Comparison of ENCODE assay signal across 8 cellular contexts in the genomic region with DNA sequence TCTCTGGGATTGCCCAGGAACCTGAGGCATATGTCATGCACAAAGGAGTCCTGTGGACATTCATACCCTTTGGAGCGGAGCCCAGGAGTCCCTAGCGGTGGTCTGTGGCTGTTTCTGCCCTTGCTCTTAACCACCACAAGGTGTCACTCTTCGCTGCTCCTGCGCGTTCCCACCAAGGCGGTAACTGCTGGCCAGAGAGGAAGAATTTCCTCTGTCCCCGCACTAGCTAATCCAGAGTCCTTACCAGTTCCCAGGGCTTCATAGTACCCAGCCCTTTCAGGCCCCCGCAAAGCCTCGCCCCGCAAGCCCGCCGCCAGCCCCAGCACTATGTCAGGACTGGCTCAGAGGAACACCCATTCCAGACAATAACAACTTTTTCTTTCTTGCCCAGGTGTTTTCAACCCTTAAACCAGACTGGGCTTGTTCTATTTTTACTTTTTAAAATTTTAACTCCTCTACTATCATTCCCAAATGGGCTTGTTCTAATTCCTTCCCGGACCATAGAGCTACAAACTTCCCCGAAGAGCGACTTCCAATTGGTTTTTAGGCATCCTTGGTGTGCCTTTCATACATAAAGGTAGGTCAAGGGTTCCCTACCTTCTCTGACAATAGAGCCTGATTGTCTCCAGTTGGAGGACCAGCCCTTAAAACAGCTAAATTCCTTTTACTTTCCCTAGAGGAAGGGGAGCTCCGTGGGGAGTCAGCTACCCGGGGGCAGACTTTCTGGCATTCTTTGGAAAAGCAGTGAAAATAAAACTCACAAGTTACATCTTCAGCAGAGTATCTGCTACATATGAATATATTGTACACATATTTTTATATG. TPM values are rescaled to one million over a fixed set of nuclear protein-coding genes. Genes with fewer than 3 reads are reported as not detected.
DNase-seq lines count a peak whose midpoint lies in the region; ATAC-seq and TF ChIP-seq lines count a peak whose summit lies in the region.

No MANE protein-coding gene starts in this region.

- 10% methylated on average over 14 of the region's 17 CpGs for WGBS in right lobe of liver (ENCODE audit: insufficient coverage, low coverage, low lambda C conversion rate, missing lambda C conversion rate)

- H3K36me3 Mint-ChIP-seq in activated CD4-positive, alpha-beta T cell treated with anti-CD3 and anti-CD28 coated beads, Interleukin-2, amount 10 ng/mL, durations not matched to agents 7 days and 5 days (ENCODE audit: low read depth), result no peaks in the 10 kb centered on the region

- BruUV-seq in A673 (replicated peaks; lab: Mats Ljungman, UMichigan), result no TSS peak

- no peak overlapping the region for H3K4me3 Mint-ChIP-seq in activated CD4-positive, alpha-beta T cell treated with anti-CD3 and anti-CD28 coated beads, Interleukin-2, amount 10 ng/mL, durations not matched to agents 7 days and 5 days

- no peaks in the 10 kb centered on the region for H3K9me3 Mint-ChIP-seq in activated CD4-positive, alpha-beta T cell treated with anti-CD3 and anti-CD28 coated beads, Interleukin-2, amount 10 ng/mL, durations not matched to agents 7 days and 5 days

- CTCF ChIA-PET in A673 (lab: Charles Lee), result interaction anchor here (0.6 to 1.8 kb wide), 6 partner anchors 13 to 729 kb away, joined by 3 to 11 read pairs (median 3); no protein-coding TSS in a partner anchor
- CTCF ChIA-PET in activated CD4-positive, alpha-beta T cell treated with anti-CD3 and anti-CD28 coated beads, Interleukin-2, amount 10 ng/mL, durations not matched to agents 7 days and 5 days (lab: Charles Lee), result interaction anchor here (0.5 to 3.8 kb wide), 50 partner anchors 9 to 713 kb away, joined by 3 to 25 read pairs (median 4); a partner anchor contains a TSS

- H3K36me3 ChIP-seq in A673 (ENCODE audit: insufficient read depth, low read length, poor library complexity, severe bottlenecking) (no peaks in the 10 kb centered on the region), right lobe of liver (no peaks in the 10 kb centered on the region)

- H3K27ac ChIP-seq in A673 (ENCODE audit: low read depth, low read length, poor library complexity, severe bottlenecking) (no peak overlapping the region), right lobe of liver (no peak overlapping the region)

- no peaks in the 10 kb centered on the region for H3K27me3 Mint-ChIP-seq in activated CD4-positive, alpha-beta T cell treated with anti-CD3 and anti-CD28 coated beads, Interleukin-2, amount 10 ng/mL, durations not matched to agents 7 days and 5 days

- H3K4me3 ChIP-seq in A673 (ENCODE audit: low read depth, low read length, poor library complexity, severe bottlenecking) (no peak overlapping the region), right lobe of liver (no peak overlapping the region)

- H3K27me3 ChIP-seq in A673 (replicated peaks; ENCODE audit: insufficient read depth, low read depth, low read length, poor library complexity) (no peaks in the 10 kb centered on the region), right lobe of liver (no peaks in the 10 kb centered on the region)

- peak; percentile 99 for TF ChIP-seq CTCF in A673 (conservative IDR thresholded peaks at IDR 0.05; ENCODE audit: low read depth, low read length)
- TF ChIP-seq CTCF in right lobe of liver (IDR thresholded peaks at IDR 0.05), result peak; percentile 96 to 98 (median 98)

- intact Hi-C loops in A673 (cut with micrococcal nuclease; ENCODE audit: unreplicated experiment) (loop anchor here (1.0 to 2.0 kb wide), 3 partner anchors 162 to 566 kb away; no protein-coding TSS in a partner anchor), right lobe of liver (cut with DNase I) (loop anchor here in 1 of 2 donors (10.0 kb wide), 1 partner anchor 285 kb away; no protein-coding TSS in a partner anchor)

- H3K9me3 ChIP-seq in A673 (ENCODE audit: low read depth, low read length, poor library complexity, severe bottlenecking) (no peaks in the 10 kb centered on the region), right lobe of liver (no peaks in the 10 kb centered on the region)

- POLR2A ChIA-PET in A673 (lab: Charles Lee; ENCODE audit: low non-redundant PET), result no interaction called here
- POLR2A ChIA-PET in activated CD4-positive, alpha-beta T cell treated with anti-CD3 and anti-CD28 coated beads, Interleukin-2, amount 10 ng/mL, durations not matched to agents 7 days and 5 days (lab: Charles Lee), result interaction anchor here (0.6 kb wide), 1 partner anchor 308 kb away, joined by 3 read pairs; no protein-coding TSS in a partner anchor

- DNase-seq in A673 (ENCODE audit: low spot score) (peak; percentile 93), NCI-H748 (lab: John Stamatoyannopoulos, UW; ENCODE audit: unreplicated experiment) (peak; percentile 74), dermis microvascular lymphatic vessel endothelial cell (ENCODE audit: low read depth in 2 of 2) (peak; percentile 80 to 88), right lobe of liver (peak; percentile 77 to 81 (median 78))
- peak; percentile 73 for DNase-seq in activated CD4-positive, alpha-beta T cell treated with anti-CD3 and anti-CD28 coated beads, Interleukin-2, amount 10 ng/mL, durations not matched to agents 7 days and 5 days
- peak; percentile 53 for DNase-seq in stimulated activated CD4-positive, alpha-beta T cell treated with anti-CD3 and anti-CD28 coated beads, Interleukin-4, amount 100 ng/mL, for 1 hour

- H3K4me1 Mint-ChIP-seq in activated CD4-positive, alpha-beta T cell treated with anti-CD3 and anti-CD28 coated beads, Interleukin-2, amount 10 ng/mL, durations not matched to agents 7 days and 5 days, result peaks cover 8% of the 10 kb centered on the region

- TF ChIP-seq POLR2A in right lobe of liver (IDR thresholded peaks at IDR 0.05), result no peak

- H3K27ac Mint-ChIP-seq in activated CD4-positive, alpha-beta T cell treated with anti-CD3 and anti-CD28 coated beads, Interleukin-2, amount 10 ng/mL, durations not matched to agents 7 days and 5 days, result no peak overlapping the region

- H3K4me1 ChIP-seq in A673 (ENCODE audit: insufficient read depth, low read length, poor library complexity, severe bottlenecking), result peaks cover 7% of the 10 kb centered on the region
- H3K4me1 ChIP-seq in right lobe of liver, result peaks cover 0 to 15% (median 0%) of the 10 kb centered on the region in 4 donors

- ATAC-seq in GM18858 (IDR thresholded peaks at IDR 0.05; ENCODE audit: unreplicated experiment) (peak; percentile 60), HG03575 (IDR thresholded peaks at IDR 0.05; ENCODE audit: extremely low read depth, insufficient number of reproducible peaks, low FRiP score, unreplicated experiment) (peak; percentile 64), right lobe of liver (peak; percentile 95 to 98 (median 96))

RNA-seq across cellular contexts. Expression of a gene that starts 31.8 kb away (rescaled TPM):
- 1.5 and 5.4 TPM in 2 replicates for total RNA-seq in A673 (2021)
- total RNA-seq in activated CD4-positive, alpha-beta T cell treated with anti-CD3 and anti-CD28 coated beads, Interleukin-2, amount 10 ng/mL, durations not matched to agents 7 days and 5 days, result 1 to 10 TPM; 1.1 to 2.1 TPM
- total RNA-seq in dermis microvascular lymphatic vessel endothelial cell, result 0.64 and 1.1 TPM in 2 replicates
- total RNA-seq in right lobe of liver, result 1 to 10 TPM; 1.2 to 2.5 (median 1.7) TPM

RNA-seq across cellular contexts. Expression of a gene that starts 54.8 kb away (rescaled TPM):
- 125 and 135 TPM in 2 replicates for total RNA-seq in A673 (2021)
- 10 to 100 TPM; 28.5 to 30.0 TPM for total RNA-seq in activated CD4-positive, alpha-beta T cell treated with anti-CD3 and anti-CD28 coated beads, Interleukin-2, amount 10 ng/mL, durations not matched to agents 7 days and 5 days
- total RNA-seq in dermis microvascular lymphatic vessel endothelial cell, result 46.0 and 71.7 TPM in 2 replicates
- total RNA-seq in right lobe of liver, result 10 to 100 TPM; 24.0 to 29.5 (median 26.4) TPM
